ENCODE assay signal across 1 cellular context in the genomic region with DNA sequence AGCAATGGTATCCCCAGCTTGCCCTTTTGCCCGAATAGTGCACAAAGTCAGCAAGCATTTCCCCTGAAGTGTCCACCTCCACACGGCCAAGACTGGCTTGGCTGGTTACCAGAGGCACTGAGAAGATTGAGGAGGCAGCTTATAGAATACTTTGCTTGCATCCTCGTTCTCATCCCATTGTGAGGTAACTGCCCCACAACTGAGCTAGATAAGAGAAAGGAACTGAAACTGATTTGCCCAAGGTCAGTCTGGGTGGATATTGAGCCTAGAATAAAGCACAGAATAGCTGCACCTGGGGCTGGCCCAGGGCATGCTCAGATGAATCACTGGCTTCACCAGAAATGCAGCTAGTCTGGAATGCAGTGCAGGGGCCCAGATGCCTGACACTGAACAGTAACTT.
TF ChIP-seq lines count a peak whose summit lies in the region.

No MANE protein-coding gene starts in this region.

TF ChIP-seq in HepG2, 621 proteins besides CTCF, POLR2A, EP300 and RAD21 (continued from another document and continues in another):
- TF ChIP-seq, protein P1, sequence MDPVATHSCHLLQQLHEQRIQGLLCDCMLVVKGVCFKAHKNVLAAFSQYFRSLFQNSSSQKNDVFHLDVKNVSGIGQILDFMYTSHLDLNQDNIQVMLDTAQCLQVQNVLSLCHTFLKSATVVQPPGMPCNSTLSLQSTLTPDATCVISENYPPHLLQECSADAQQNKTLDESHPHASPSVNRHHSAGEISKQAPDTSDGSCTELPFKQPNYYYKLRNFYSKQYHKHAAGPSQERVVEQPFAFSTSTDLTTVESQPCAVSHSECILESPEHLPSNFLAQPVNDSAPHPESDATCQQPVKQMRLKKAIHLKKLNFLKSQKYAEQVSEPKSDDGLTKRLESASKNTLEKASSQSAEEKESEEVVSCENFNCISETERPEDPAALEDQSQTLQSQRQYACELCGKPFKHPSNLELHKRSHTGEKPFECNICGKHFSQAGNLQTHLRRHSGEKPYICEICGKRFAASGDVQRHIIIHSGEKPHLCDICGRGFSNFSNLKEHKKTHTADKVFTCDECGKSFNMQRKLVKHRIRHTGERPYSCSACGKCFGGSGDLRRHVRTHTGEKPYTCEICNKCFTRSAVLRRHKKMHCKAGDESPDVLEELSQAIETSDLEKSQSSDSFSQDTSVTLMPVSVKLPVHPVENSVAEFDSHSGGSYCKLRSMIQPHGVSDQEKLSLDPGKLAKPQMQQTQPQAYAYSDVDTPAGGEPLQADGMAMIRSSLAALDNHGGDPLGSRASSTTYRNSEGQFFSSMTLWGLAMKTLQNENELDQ (CRISPR knock-in tag; IDR thresholded peaks at IDR 0.05; ENCODE audit: borderline replicate concordance): no peak
- TF ChIP-seq, protein P2, sequence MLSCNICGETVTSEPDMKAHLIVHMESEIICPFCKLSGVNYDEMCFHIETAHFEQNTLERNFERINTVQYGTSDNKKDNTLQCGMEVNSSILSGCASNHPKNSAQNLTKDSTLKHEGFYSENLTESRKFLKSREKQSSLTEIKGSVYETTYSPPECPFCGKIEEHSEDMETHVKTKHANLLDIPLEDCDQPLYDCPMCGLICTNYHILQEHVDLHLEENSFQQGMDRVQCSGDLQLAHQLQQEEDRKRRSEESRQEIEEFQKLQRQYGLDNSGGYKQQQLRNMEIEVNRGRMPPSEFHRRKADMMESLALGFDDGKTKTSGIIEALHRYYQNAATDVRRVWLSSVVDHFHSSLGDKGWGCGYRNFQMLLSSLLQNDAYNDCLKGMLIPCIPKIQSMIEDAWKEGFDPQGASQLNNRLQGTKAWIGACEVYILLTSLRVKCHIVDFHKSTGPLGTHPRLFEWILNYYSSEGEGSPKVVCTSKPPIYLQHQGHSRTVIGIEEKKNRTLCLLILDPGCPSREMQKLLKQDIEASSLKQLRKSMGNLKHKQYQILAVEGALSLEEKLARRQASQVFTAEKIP (CRISPR knock-in tag; IDR thresholded peaks at IDR 0.05; ENCODE audit: borderline replicate concordance): no peak
- TF ChIP-seq KDM6A (CRISPR knock-in tag; IDR thresholded peaks at IDR 0.05; ENCODE audit: low read depth) (no peak), DMAP1 (CRISPR knock-in tag; IDR thresholded peaks at IDR 0.05) (0 out of 2 replicates have a peak, but pooled peaks have one; percentile 28), MTF1 (CRISPR knock-in tag; IDR thresholded peaks at IDR 0.05) (no peak), HMG20A (CRISPR knock-in tag; IDR thresholded peaks at IDR 0.05; ENCODE audit: borderline replicate concordance) (peak; percentile 57; the same call in 1 of the 2 replicates), AGO2 (optimal IDR thresholded peaks at IDR 0.05; ENCODE audit: low read depth, low read length) (no peak), TCF7L2 (IDR thresholded peaks at IDR 0.05; ENCODE audit: low read depth, low read length) (no peak), ZNF891 (CRISPR knock-in tag; IDR thresholded peaks at IDR 0.05) (no peak), CEBPG (CRISPR knock-in tag; IDR thresholded peaks at IDR 0.05) (peak; percentile 61), ZEB1 (IDR thresholded peaks at IDR 0.05; ENCODE audit: insufficient replicate concordance, low read depth) (no peak), POLR2AphosphoS2 (IDR thresholded peaks at IDR 0.05; ENCODE audit: low read depth, low read length) (no peak), HMG20B (CRISPR knock-in tag; conservative IDR thresholded peaks at IDR 0.05) (peak; percentile 97), GATAD2A (CRISPR knock-in tag; IDR thresholded peaks at IDR 0.05) (peak; percentile 86), MTA1 (CRISPR knock-in tag; IDR thresholded peaks at IDR 0.05; ENCODE audit: borderline replicate concordance) (no peak), ZNF441 (CRISPR knock-in tag; IDR thresholded peaks at IDR 0.05; ENCODE audit: borderline replicate concordance) (no peak), ZKSCAN8 (CRISPR knock-in tag; IDR thresholded peaks at IDR 0.05; ENCODE audit: borderline replicate concordance) (no peak), RFX1 (IDR thresholded peaks at IDR 0.05) (no peak), RBM39 (IDR thresholded peaks at IDR 0.05; ENCODE audit: low read depth, low read length, poor library complexity, severe bottlenecking) (no peak), POLR2AphosphoS5 (IDR thresholded peaks at IDR 0.05; ENCODE audit: low read depth, low read length) (no peak), ZMYM2 (CRISPR knock-in tag; IDR thresholded peaks at IDR 0.05) (no peak), ZNF296 (CRISPR knock-in tag; conservative IDR thresholded peaks at IDR 0.05) (no peak), ZNF331 (CRISPR knock-in tag; IDR thresholded peaks at IDR 0.05) (peak; percentile 57; the same call in 1 of the 2 replicates), LCORL (IDR thresholded peaks at IDR 0.05) (no peak), LCORL (CRISPR knock-in tag; IDR thresholded peaks at IDR 0.05) (no peak), ZNF567 (CRISPR knock-in tag; IDR thresholded peaks at IDR 0.05; ENCODE audit: borderline replicate concordance) (peak; percentile 88; the same call in 1 of the 2 replicates), ZNF282 (IDR thresholded peaks at IDR 0.05; ENCODE audit: partially characterized antibody) (no peak), POLR2G (IDR thresholded peaks at IDR 0.05; ENCODE audit: low read depth, low read length) (no peak), ZNF12 (CRISPR knock-in tag; IDR thresholded peaks at IDR 0.05) (peak; percentile 10; the same call in 1 of the 2 replicates), YY1 (IDR thresholded peaks at IDR 0.05; ENCODE audit: insufficient read depth, insufficient replicate concordance, low read depth, low read length) (no peak), ATF7 (IDR thresholded peaks at IDR 0.05) (no peak), ATF7 (CRISPR knock-in tag; IDR thresholded peaks at IDR 0.05) (no peak)
- TF ChIP-seq, protein P3, sequence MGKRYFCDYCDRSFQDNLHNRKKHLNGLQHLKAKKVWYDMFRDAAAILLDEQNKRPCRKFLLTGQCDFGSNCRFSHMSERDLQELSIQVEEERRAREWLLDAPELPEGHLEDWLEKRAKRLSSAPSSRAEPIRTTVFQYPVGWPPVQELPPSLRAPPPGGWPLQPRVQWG (CRISPR knock-in tag; IDR thresholded peaks at IDR 0.05; ENCODE audit: borderline replicate concordance, low read depth): no peak
- TF ChIP-seq, protein P4, sequence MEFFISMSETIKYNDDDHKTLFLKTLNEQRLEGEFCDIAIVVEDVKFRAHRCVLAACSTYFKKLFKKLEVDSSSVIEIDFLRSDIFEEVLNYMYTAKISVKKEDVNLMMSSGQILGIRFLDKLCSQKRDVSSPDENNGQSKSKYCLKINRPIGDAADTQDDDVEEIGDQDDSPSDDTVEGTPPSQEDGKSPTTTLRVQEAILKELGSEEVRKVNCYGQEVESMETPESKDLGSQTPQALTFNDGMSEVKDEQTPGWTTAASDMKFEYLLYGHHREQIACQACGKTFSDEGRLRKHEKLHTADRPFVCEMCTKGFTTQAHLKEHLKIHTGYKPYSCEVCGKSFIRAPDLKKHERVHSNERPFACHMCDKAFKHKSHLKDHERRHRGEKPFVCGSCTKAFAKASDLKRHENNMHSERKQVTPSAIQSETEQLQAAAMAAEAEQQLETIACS (CRISPR knock-in tag; IDR thresholded peaks at IDR 0.05): no peak
- TF ChIP-seq, protein P5, sequence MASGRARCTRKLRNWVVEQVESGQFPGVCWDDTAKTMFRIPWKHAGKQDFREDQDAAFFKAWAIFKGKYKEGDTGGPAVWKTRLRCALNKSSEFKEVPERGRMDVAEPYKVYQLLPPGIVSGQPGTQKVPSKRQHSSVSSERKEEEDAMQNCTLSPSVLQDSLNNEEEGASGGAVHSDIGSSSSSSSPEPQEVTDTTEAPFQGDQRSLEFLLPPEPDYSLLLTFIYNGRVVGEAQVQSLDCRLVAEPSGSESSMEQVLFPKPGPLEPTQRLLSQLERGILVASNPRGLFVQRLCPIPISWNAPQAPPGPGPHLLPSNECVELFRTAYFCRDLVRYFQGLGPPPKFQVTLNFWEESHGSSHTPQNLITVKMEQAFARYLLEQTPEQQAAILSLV (CRISPR knock-in tag; IDR thresholded peaks at IDR 0.05; ENCODE audit: borderline replicate concordance): no peak
- TF ChIP-seq, protein P6, sequence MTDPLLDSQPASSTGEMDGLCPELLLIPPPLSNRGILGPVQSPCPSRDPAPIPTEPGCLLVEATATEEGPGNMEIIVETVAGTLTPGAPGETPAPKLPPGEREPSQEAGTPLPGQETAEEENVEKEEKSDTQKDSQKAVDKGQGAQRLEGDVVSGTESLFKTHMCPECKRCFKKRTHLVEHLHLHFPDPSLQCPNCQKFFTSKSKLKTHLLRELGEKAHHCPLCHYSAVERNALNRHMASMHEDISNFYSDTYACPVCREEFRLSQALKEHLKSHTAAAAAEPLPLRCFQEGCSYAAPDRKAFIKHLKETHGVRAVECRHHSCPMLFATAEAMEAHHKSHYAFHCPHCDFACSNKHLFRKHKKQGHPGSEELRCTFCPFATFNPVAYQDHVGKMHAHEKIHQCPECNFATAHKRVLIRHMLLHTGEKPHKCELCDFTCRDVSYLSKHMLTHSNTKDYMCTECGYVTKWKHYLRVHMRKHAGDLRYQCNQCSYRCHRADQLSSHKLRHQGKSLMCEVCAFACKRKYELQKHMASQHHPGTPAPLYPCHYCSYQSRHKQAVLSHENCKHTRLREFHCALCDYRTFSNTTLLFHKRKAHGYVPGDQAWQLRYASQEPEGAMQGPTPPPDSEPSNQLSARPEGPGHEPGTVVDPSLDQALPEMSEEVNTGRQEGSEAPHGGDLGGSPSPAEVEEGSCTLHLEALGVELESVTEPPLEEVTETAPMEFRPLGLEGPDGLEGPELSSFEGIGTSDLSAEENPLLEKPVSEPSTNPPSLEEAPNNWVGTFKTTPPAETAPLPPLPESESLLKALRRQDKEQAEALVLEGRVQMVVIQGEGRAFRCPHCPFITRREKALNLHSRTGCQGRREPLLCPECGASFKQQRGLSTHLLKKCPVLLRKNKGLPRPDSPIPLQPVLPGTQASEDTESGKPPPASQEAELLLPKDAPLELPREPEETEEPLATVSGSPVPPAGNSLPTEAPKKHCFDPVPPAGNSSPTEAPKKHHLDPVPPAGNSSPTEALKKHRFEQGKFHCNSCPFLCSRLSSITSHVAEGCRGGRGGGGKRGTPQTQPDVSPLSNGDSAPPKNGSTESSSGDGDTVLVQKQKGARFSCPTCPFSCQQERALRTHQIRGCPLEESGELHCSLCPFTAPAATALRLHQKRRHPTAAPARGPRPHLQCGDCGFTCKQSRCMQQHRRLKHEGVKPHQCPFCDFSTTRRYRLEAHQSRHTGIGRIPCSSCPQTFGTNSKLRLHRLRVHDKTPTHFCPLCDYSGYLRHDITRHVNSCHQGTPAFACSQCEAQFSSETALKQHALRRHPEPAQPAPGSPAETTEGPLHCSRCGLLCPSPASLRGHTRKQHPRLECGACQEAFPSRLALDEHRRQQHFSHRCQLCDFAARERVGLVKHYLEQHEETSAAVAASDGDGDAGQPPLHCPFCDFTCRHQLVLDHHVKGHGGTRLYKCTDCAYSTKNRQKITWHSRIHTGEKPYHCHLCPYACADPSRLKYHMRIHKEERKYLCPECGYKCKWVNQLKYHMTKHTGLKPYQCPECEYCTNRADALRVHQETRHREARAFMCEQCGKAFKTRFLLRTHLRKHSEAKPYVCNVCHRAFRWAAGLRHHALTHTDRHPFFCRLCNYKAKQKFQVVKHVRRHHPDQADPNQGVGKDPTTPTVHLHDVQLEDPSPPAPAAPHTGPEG (CRISPR knock-in tag; IDR thresholded peaks at IDR 0.05): no peak
- TF ChIP-seq, protein P7, sequence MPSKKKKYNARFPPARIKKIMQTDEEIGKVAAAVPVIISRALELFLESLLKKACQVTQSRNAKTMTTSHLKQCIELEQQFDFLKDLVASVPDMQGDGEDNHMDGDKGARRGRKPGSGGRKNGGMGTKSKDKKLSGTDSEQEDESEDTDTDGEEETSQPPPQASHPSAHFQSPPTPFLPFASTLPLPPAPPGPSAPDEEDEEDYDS (CRISPR knock-in tag; IDR thresholded peaks at IDR 0.05): peak; percentile 33; the same call in 1 of the 2 replicates
- TF ChIP-seq, protein P8, sequence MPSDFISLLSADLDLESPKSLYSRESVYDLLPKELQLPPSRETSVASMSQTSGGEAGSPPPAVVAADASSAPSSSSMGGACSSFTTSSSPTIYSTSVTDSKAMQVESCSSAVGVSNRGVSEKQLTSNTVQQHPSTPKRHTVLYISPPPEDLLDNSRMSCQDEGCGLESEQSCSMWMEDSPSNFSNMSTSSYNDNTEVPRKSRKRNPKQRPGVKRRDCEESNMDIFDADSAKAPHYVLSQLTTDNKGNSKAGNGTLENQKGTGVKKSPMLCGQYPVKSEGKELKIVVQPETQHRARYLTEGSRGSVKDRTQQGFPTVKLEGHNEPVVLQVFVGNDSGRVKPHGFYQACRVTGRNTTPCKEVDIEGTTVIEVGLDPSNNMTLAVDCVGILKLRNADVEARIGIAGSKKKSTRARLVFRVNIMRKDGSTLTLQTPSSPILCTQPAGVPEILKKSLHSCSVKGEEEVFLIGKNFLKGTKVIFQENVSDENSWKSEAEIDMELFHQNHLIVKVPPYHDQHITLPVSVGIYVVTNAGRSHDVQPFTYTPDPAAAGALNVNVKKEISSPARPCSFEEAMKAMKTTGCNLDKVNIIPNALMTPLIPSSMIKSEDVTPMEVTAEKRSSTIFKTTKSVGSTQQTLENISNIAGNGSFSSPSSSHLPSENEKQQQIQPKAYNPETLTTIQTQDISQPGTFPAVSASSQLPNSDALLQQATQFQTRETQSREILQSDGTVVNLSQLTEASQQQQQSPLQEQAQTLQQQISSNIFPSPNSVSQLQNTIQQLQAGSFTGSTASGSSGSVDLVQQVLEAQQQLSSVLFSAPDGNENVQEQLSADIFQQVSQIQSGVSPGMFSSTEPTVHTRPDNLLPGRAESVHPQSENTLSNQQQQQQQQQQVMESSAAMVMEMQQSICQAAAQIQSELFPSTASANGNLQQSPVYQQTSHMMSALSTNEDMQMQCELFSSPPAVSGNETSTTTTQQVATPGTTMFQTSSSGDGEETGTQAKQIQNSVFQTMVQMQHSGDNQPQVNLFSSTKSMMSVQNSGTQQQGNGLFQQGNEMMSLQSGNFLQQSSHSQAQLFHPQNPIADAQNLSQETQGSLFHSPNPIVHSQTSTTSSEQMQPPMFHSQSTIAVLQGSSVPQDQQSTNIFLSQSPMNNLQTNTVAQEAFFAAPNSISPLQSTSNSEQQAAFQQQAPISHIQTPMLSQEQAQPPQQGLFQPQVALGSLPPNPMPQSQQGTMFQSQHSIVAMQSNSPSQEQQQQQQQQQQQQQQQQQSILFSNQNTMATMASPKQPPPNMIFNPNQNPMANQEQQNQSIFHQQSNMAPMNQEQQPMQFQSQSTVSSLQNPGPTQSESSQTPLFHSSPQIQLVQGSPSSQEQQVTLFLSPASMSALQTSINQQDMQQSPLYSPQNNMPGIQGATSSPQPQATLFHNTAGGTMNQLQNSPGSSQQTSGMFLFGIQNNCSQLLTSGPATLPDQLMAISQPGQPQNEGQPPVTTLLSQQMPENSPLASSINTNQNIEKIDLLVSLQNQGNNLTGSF (CRISPR knock-in tag; IDR thresholded peaks at IDR 0.05): no peak
- TF ChIP-seq, protein P9, sequence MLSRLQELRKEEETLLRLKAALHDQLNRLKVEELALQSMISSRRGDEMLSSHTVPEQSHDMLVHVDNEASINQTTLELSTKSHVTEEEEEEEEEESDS (CRISPR knock-in tag; IDR thresholded peaks at IDR 0.05; ENCODE audit: borderline replicate concordance): no peak
- TF ChIP-seq, protein P10, sequence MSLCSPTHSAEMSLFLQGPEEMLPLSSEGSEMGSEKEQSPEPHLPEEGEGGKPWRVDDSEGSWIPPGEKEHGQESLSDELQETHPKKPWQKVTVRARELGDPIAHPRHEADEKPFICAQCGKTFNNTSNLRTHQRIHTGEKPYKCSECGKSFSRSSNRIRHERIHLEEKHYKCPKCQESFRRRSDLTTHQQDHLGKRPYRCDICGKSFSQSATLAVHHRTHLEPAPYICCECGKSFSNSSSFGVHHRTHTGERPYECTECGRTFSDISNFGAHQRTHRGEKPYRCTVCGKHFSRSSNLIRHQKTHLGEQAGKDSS (CRISPR knock-in tag; IDR thresholded peaks at IDR 0.05; ENCODE audit: borderline replicate concordance, low read depth): 0 out of 2 replicates have a peak, but pooled peaks have one; percentile 56
- TF ChIP-seq, protein P11, sequence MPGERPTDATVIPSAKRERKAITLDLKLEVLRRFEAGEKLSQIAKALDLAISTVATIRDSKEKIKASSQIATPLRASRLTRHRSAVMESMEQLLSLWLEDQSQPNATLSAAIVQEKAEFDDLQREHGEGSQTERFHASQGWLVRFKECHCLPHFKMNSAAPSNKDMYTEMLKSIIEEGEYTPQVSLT (CRISPR knock-in tag; IDR thresholded peaks at IDR 0.05; ENCODE audit: borderline replicate concordance, low read depth): no peak
